ENCODE assay signal across 8 cellular contexts in genomic region chr5:32613050-32613672, GRCh38. TPM values are rescaled to one million over a fixed set of nuclear protein-coding genes. Genes with fewer than 3 reads are reported as not detected.
DNase-seq lines count a peak whose midpoint lies in the region; ATAC-seq, FAIRE-seq and TF ChIP-seq lines count a peak whose summit lies in the region.

No MANE protein-coding gene starts in this region.

- H3K27me3 ChIP-seq in body of pancreas, result no peaks in the 10 kb centered on the region
- no peaks in the 10 kb centered on the region for H3K27me3 ChIP-seq in iPS DF 6.9 (ENCODE audit: control insufficient read depth, insufficient read depth, low read length)

- H3K36me3 ChIP-seq in body of pancreas (replicated peaks in 1 of 2; ENCODE audit: insufficient read depth in 1 of 2, low read depth in 2 of 2) (no peaks in the 10 kb centered on the region), iPS DF 6.9 (ENCODE audit: control insufficient read depth, insufficient read depth, low read length) (no peaks in the 10 kb centered on the region)

- ATAC-seq in HG02763 (IDR thresholded peaks at IDR 0.05; ENCODE audit: unreplicated experiment) (peak; percentile 68), body of pancreas (peak; percentile 86), HG03469 (IDR thresholded peaks at IDR 0.05; ENCODE audit: unreplicated experiment) (no peak)

- H3K27ac ChIP-seq in body of pancreas (no peak overlapping the region), iPS DF 6.9 (ENCODE audit: low read length) (no peak overlapping the region)

- H3K4me1 ChIP-seq in body of pancreas (no peaks in the 10 kb centered on the region), iPS DF 6.9 (ENCODE audit: control insufficient read depth, insufficient read depth, low read length) (no peaks in the 10 kb centered on the region)

- TF ChIP-seq CTCF in GM12865 (IDR thresholded peaks at IDR 0.05; ENCODE audit: insufficient read depth, low read depth, low read length, missing control alignments), result peak; percentile 82
- TF ChIP-seq CTCF in body of pancreas (IDR thresholded peaks at IDR 0.05), result peak; percentile 85 to 96 (median 86)

- 3 to 7% methylated on average over 10 of the region's 10 CpGs for WGBS in body of pancreas, 2 donors
- WGBS in iPS DF 6.9 (ENCODE audit: insufficient coverage, insufficient read length), result no CpG with 5 or more reads among the region's 10 CpGs

- FAIRE-seq in TTC549 (lab: Jason Lieb, UNC), result peak; percentile 84

- DNase-seq in GM12865 (ENCODE audit: low read depth) (peak; percentile 84), NCI-H2081 treated with DMSO at 0.1 percent for 48 hours (lab: John Stamatoyannopoulos, UW) (peak; percentile 70), body of pancreas (peak; percentile 78 to 88 (median 84)), iPS DF 6.9 (ENCODE audit: low read depth, low spot score) (peak; percentile 50)
- DNase-seq in stimulated activated CD4-positive, alpha-beta T cell treated with anti-CD3 and anti-CD28 coated beads, Interleukin-12 subunit alpha, Interleukin-12 subunit beta, amount 100 ng/mL, for 24 hours (ENCODE audit: low read depth in 2 of 2), result peak; percentile 72 to 86

- H3K4me3 ChIP-seq in GM12865 (ENCODE audit: low read depth, low read length) (no peak overlapping the region), body of pancreas (no peak overlapping the region), iPS DF 6.9 (ENCODE audit: low read length) (no peak overlapping the region)

- intact Hi-C loops in body of pancreas (cut with DNase I), result no loop called here

- H3K9me3 ChIP-seq in body of pancreas, result no peaks in the 10 kb centered on the region
- H3K9me3 ChIP-seq in iPS DF 6.9 (ENCODE audit: control insufficient read depth, insufficient read depth, low read length), result no peaks in the 10 kb centered on the region

- TF ChIP-seq POLR2A in body of pancreas (IDR thresholded peaks at IDR 0.05), result no peak

RNA-seq across cellular contexts. Expression of gene SUB1, which starts 27.8 kb away (rescaled TPM):
- total RNA-seq in body of pancreas, result 100 to 1,000 TPM in 1 of 2 donors, 10 to 100 TPM in 1; 30.1 to 168 TPM
